9 cellular contexts compared by ENCODE assay signal in genomic region chr1:8090241-8090702, GRCh38.
DNase-seq lines count a peak whose midpoint lies in the region; ATAC-seq and TF ChIP-seq lines count a peak whose summit lies in the region.
"Had no signal": no experiment of that assay in that cellular context is flagged by ENCODE, and none has a peak within 500 bp of the region (broad histone marks: within the 10 kb centered on the region; RNA-seq: fewer than 3 reads in every experiment).

No MANE protein-coding gene starts in this region.

- peak overlapping the region; percentile 78 for H4K5ac ChIP-seq in IMR-90 (ENCODE audit: low read depth, low read length)

- H3K9me3 ChIP-seq in IMR-90 (ENCODE audit: control insufficient read depth, insufficient read depth, low read length) = no peaks in the 10 kb centered on the region
- H3K9me3 ChIP-seq in T-helper 17 cell (ENCODE audit: control insufficient read depth, low read length, poor library complexity, severe bottlenecking) = no peaks in the 10 kb centered on the region
- no peaks in the 10 kb centered on the region for H3K9me3 ChIP-seq in OCI-LY7 (ENCODE audit: low read length)

- peak overlapping the region; percentile 17; the same call in 1 of the 2 replicates for H3K9ac ChIP-seq in IMR-90 (ENCODE audit: low read depth, low read length)

- peaks cover 5% of the 10 kb centered on the region for H3K36me3 Mint-ChIP-seq in T-helper 17 cell (ENCODE audit: low read depth)

- H3K4me1 ChIP-seq in IMR-90 (ENCODE audit: control insufficient read depth, insufficient read depth, low read length) (peaks cover 28% of the 10 kb centered on the region), OCI-LY7 (ENCODE audit: insufficient read depth, low read length, poor library complexity, severe bottlenecking) (no peaks in the 10 kb centered on the region)

- H3K9me2 ChIP-seq in OCI-LY7 (ENCODE audit: insufficient read depth, low read length) = no peaks in the 10 kb centered on the region

- H3K36me3 ChIP-seq in IMR-90 (ENCODE audit: control insufficient read depth, insufficient read depth, low read length) (no peaks in the 10 kb centered on the region), OCI-LY7 (ENCODE audit: insufficient read depth, low read length) (no peaks in the 10 kb centered on the region)

- H3K4me3 Mint-ChIP-seq in T-helper 17 cell = no peak overlapping the region

- ATAC-seq in IMR-90 (ENCODE audit: low read depth) = peak; percentile 80
- ATAC-seq in omental fat pad (ENCODE audit: low FRiP score) = peak; percentile 79
- no peak for ATAC-seq in T-helper 17 cell
- ATAC-seq in GM21381 (IDR thresholded peaks at IDR 0.05; ENCODE audit: unreplicated experiment) = no peak

- H2BK5ac ChIP-seq in IMR-90 (ENCODE audit: low read depth, low read length, poor library complexity, severe bottlenecking) = peak overlapping the region; percentile 99

- H3K79me2 ChIP-seq in OCI-LY7 (ENCODE audit: insufficient read depth, low read depth, low read length) = no peaks in the 10 kb centered on the region

- CTCF ChIA-PET in IMR-90 (lab: Yijun Ruan, JAX) (interaction anchor here (0.9 to 1.2 kb wide), 2 partner anchors 32 to 224 kb away, joined by 3 read pairs; no protein-coding TSS in a partner anchor), OCI-LY7 (lab: Charles Lee; ENCODE audit: unreplicated experiment) (no interaction called here)

- dilution Hi-C loops in IMR-90 (cut with HindIII; ENCODE audit: low sequenced_read_pairs, unreplicated experiment) = no loop called here

- peak; percentile 21; the same call in 1 of the 2 replicates for TF ChIP-seq RAD21 in IMR-90 (IDR thresholded peaks at IDR 0.05; ENCODE audit: low read length)

- peak overlapping the region; percentile 18; the same call in 1 of the 2 replicates for H3K23ac ChIP-seq in IMR-90 (ENCODE audit: low read depth, low read length)

- no peaks in the 10 kb centered on the region for H3K27me3 ChIP-seq in IMR-90 (ENCODE audit: control insufficient read depth, insufficient read depth, low read length)

- H4K91ac ChIP-seq in IMR-90 (ENCODE audit: insufficient read depth, low read depth, low read length) = peak overlapping the region; percentile 50; the same call in 1 of the 2 replicates

- H3K27ac Mint-ChIP-seq in T-helper 17 cell = no peak overlapping the region

- H2AK9ac ChIP-seq in IMR-90 (replicated peaks; ENCODE audit: low read depth, low read length, poor library complexity) = no peak overlapping the region

- H3K9me1 ChIP-seq in IMR-90 (ENCODE audit: insufficient read depth, low read length) = peaks cover 33% of the 10 kb centered on the region

- H3K4ac ChIP-seq in IMR-90 (ENCODE audit: low read depth, low read length) = peak overlapping the region; percentile 71

- POLR2A ChIA-PET in IMR-90 (lab: Charles Lee; ENCODE audit: unreplicated experiment) = no interaction called here
- POLR2A ChIA-PET in OCI-LY7 (lab: Charles Lee) = no interaction called here

- no peaks in the 10 kb centered on the region for H4K20me1 ChIP-seq in IMR-90 (ENCODE audit: insufficient read depth, low read length)
- H4K20me1 ChIP-seq in OCI-LY7 (ENCODE audit: insufficient read depth, low read length) = no peaks in the 10 kb centered on the region

- H4K8ac ChIP-seq in IMR-90 (ENCODE audit: low read depth in 2 of 2, low read length in 2 of 2) = peak overlapping the region; percentile 81 to 93; a peak in 3 of 4 replicates

- TF ChIP-seq CTCF in AG09319 (IDR thresholded peaks at IDR 0.05; ENCODE audit: low read depth, low read length) (no peak), IMR-90 (conservative IDR thresholded peaks at IDR 0.05; ENCODE audit: low read depth, low read length) (no peak), coronary artery (IDR thresholded peaks at IDR 0.05) (no peak), omental fat pad (IDR thresholded peaks at IDR 0.05) (no peak), OCI-LY7 (conservative IDR thresholded peaks at IDR 0.05; ENCODE audit: low read length) (no peak)

- H2AK5ac ChIP-seq in IMR-90 (ENCODE audit: low read depth, low read length) = peak overlapping the region; percentile 78

- H3K4me2 ChIP-seq in IMR-90 (ENCODE audit: low read depth, low read length) (no peak overlapping the region), OCI-LY7 (ENCODE audit: low read length) (no peak overlapping the region)

- H2AFZ ChIP-seq in IMR-90 (replicated peaks; ENCODE audit: low read length, poor library complexity) = no peak overlapping the region
- H2AFZ ChIP-seq in OCI-LY7 (ENCODE audit: low read length) = no peak overlapping the region

- peak overlapping the region; percentile 50; the same call in 1 of the 2 replicates for H3K14ac ChIP-seq in IMR-90 (replicated peaks; ENCODE audit: low read depth, low read length)

- H3K4me1 Mint-ChIP-seq in T-helper 17 cell = peaks cover 3% of the 10 kb centered on the region

- H3K4me3 ChIP-seq in IMR-90 (ENCODE audit: insufficient read depth, low read depth, low read length) (no peak overlapping the region), coronary artery (no peak overlapping the region), OCI-LY7 (ENCODE audit: low read depth, low read length, poor library complexity, severe bottlenecking) (no peak overlapping the region)

- H2BK120ac ChIP-seq in IMR-90 (ENCODE audit: low read depth, low read length) = peak overlapping the region; percentile 83

- 0% methylated on average over 1 of the region's 2 CpGs; no CpG with 5 or more reads in 1 of the 2 experiments for WGBS in IMR-90 (ENCODE audit: extremely low coverage in 2 of 2, insufficient read length in 1 of 2), 2 experiments

- peak overlapping the region; percentile 27; the same call in 1 of the 2 replicates for H2BK20ac ChIP-seq in IMR-90 (ENCODE audit: low read depth, low read length)

- no TSS peak for BruUV-seq in IMR-90 (replicated peaks; lab: Mats Ljungman, UMichigan)
- no TSS peak for BruUV-seq in OCI-LY7 (replicated peaks; lab: Mats Ljungman, UMichigan)

- intact Hi-C loops in IMR-90 (cut with micrococcal nuclease) = loop anchor here (5.0 kb wide), 1 partner anchor 43 kb away; no protein-coding TSS in a partner anchor
- intact Hi-C loops in OCI-LY7 (cut with micrococcal nuclease; ENCODE audit: unreplicated experiment) = no loop called here

- TF ChIP-seq POLR2A in IMR-90 (IDR thresholded peaks at IDR 0.05; ENCODE audit: low read depth, low read length) = no peak; the same call in 1 of the 2 replicates

- H3K27ac ChIP-seq in IMR-90 (ENCODE audit: insufficient read depth, low read length) (peak overlapping the region; percentile 84), coronary artery (peak overlapping the region; percentile 75 to 84), OCI-LY7 (ENCODE audit: low read depth, low read length, poor library complexity, severe bottlenecking) (no peak overlapping the region)

- H3K79me1 ChIP-seq in IMR-90 (ENCODE audit: low read depth in 1 of 2, low read length in 2 of 2) = peaks cover 6 to 12% of the 10 kb centered on the region in 2 experiments; a peak in 2 of 4 replicates

- H3K18ac ChIP-seq in IMR-90 (ENCODE audit: low read depth, low read length) = peak overlapping the region; percentile 59

- no peak overlapping the region for H2BK15ac ChIP-seq in IMR-90 (ENCODE audit: low read depth, low read length)

- DNase-seq in AG09319 (ENCODE audit: extremely low read depth, low read depth) (peak; percentile 69), IMR-90 (peak; percentile 98), coronary artery (ENCODE audit: low spot score) (no peak), omental fat pad (ENCODE audit: low spot score) (no peak), NCI-H1436 treated with DMSO at 0.1 percent for 48 hours (lab: John Stamatoyannopoulos, UW) (no peak), T-helper 17 cell (no peak), OCI-LY7 (ENCODE audit: low spot score) (no peak)
- DNase-seq: GF-D8 had no signal

- H3K56ac ChIP-seq in IMR-90 (ENCODE audit: extremely low read depth, insufficient read depth, low read length) = peak overlapping the region; percentile 29; the same call in 1 of the 2 replicates

- H3K27me3 Mint-ChIP-seq in T-helper 17 cell = peaks cover 23% of the 10 kb centered on the region

- in situ Hi-C loops in IMR-90 (cut with MboI; ENCODE audit: low sequenced_read_pairs) = no loop called here

TF ChIP-seq in IMR-90, 13 proteins besides CTCF, POLR2A, EP300 and RAD21:
- TF ChIP-seq CEBPB (IDR thresholded peaks at IDR 0.05; ENCODE audit: low read depth, low read length) (no peak; the same call in 1 of the 2 replicates), SMC3 (IDR thresholded peaks at IDR 0.05; ENCODE audit: low read depth, low read length) (0 out of 2 replicates have a peak, but pooled peaks have one; percentile 3), RFX5 (IDR thresholded peaks at IDR 0.05; ENCODE audit: low read depth, low read length) (no peak), MAZ (IDR thresholded peaks at IDR 0.05; ENCODE audit: borderline replicate concordance, low read depth, low read length) (no peak), FOS (IDR thresholded peaks at IDR 0.05; ENCODE audit: low read depth, low read length) (peak; percentile 61), BHLHE40 (IDR thresholded peaks at IDR 0.05; ENCODE audit: low read depth, low read length) (0 out of 2 replicates have a peak, but pooled peaks have one; percentile 2), MXI1 (IDR thresholded peaks at IDR 0.05; ENCODE audit: borderline replicate concordance, low read depth, low read length) (no peak), MAFK (IDR thresholded peaks at IDR 0.05; ENCODE audit: low read depth, low read length) (peak; percentile 42; the same call in 1 of the 2 replicates), USF2 (IDR thresholded peaks at IDR 0.05; ENCODE audit: low read depth, low read length) (no peak), CHD1 (IDR thresholded peaks at IDR 0.05; ENCODE audit: low read depth, low read length) (peak; percentile 31; the same call in 1 of the 2 replicates), ELK1 (IDR thresholded peaks at IDR 0.05; ENCODE audit: borderline replicate concordance, low read depth, low read length) (no peak)
TF ChIP-seq in IMR-90: peak in this region for 5.

Comparison
In these comparisons a context has a peak if more than half of its experiments do, and no peak if none do; other contexts are left out.
1. DNase-seq: peak in AG09319 (single experiment) and IMR-90 (single experiment); none in coronary artery (single experiment), omental fat pad (single experiment), NCI-H1436 treated with DMSO at 0.1 percent for 48 hours (single experiment), T-helper 17 cell (0 of 3) and OCI-LY7 (single experiment).
2. ATAC-seq: peak in IMR-90 (single experiment) and omental fat pad (single experiment); none in T-helper 17 cell (single experiment) and GM21381 (single experiment).